Comparison of ENCODE assay signal across 24 cellular contexts in the genomic region with DNA sequence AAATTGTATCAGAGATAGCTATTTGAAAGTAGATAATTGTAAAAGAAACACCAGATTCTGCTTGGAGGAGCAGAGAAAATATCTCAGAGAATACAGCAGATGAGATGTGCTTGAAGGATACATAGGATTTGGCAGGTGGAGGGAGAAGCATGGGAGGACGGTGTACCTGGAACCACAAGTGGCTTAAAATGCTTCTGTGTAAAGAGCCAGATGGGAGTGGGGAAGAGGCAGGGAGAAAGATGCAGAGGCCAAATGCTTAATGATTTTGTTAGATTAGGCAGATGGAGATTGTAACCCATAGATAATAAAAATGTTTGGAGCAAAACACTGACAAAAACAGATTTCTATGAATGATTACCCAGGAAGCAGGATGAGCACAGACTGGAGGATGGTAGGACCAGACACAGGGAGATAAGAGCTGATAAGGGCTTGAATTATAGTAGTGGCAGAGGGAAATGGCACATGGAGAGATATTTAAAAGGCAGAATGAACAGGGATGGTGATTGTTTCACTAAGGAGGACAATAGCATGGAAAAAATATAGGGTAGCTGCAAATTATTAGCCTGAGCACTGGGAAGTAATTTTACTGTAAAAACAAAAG.
A peak's percentile ranks its signal among the peaks of the same experiment; 100 is the strongest.
DNase-seq lines count a peak whose midpoint lies in the region; ATAC-seq and TF ChIP-seq lines count a peak whose summit lies in the region.
"Had no signal": no experiment of that assay in that cellular context is flagged by ENCODE, and none has a peak within 500 bp of the region (broad histone marks: within the 10 kb centered on the region; RNA-seq: fewer than 3 reads in every experiment).

No MANE protein-coding gene starts in this region.

- DNase-seq in G401 (ENCODE audit: low spot score) (peak; percentile 77), NCI-H524 treated with DMSO at 0.1 percent for 48 hours (lab: John Stamatoyannopoulos, UW) (peak; percentile 32), amniotic epithelial cell (ENCODE audit: low read depth) (peak; percentile 72), mesothelial cell of epicardium (ENCODE audit: low spot score in 2 of 2, unreplicated experiment in 2 of 2) (no peak), posterior cingulate gyrus (no peak), RWPE1 (ENCODE audit: low spot score) (no peak)
- DNase-seq: CD8-positive, alpha-beta memory T cell; DMS 273 treated with DMSO at 0.1 percent for 48 hours; DMS79; EL; GF-D8; HCEC 1CT; NCI-H1048; NCI-H187; NCI-H2227 treated with DMSO at 0.1 percent for 48 hours; PC-9; Right ventricle myocardium superior had no signal

- in situ Hi-C loops in G401 (cut with HindIII; ENCODE audit: low sequenced_read_pairs) = no loop called here

- intact Hi-C loops in posterior cingulate gyrus (cut with DNase I) = no loop called here

- H3K27ac Mint-ChIP-seq in mesothelial cell of epicardium = peak overlapping the region; percentile 68
- H3K27ac Mint-ChIP-seq: B cell; CD14-positive monocyte; CD8-positive, alpha-beta memory T cell; IgD-negative memory B cell had no signal

- peaks cover 2% of the 10 kb centered on the region for H3K27me3 Mint-ChIP-seq in mesothelial cell of epicardium (ENCODE audit: low read depth)
- H3K27me3 Mint-ChIP-seq: CD8-positive, alpha-beta memory T cell had no signal

- no peaks in the 10 kb centered on the region for H3K36me3 Mint-ChIP-seq in mesothelial cell of epicardium
- H3K36me3 Mint-ChIP-seq: CD14-positive monocyte; CD8-positive, alpha-beta memory T cell; IgD-negative memory B cell had no signal

- peaks cover 40% of the 10 kb centered on the region for H3K4me1 Mint-ChIP-seq in mesothelial cell of epicardium
- H3K4me1 Mint-ChIP-seq: B cell; CD14-positive monocyte; CD8-positive, alpha-beta memory T cell; IgD-negative memory B cell had no signal

- TF ChIP-seq CTCF in mesothelial cell of epicardium (IDR thresholded peaks at IDR 0.05; ENCODE audit: unreplicated experiment) = no peak
- no peak for TF ChIP-seq CTCF in RWPE1 (conservative IDR thresholded peaks at IDR 0.05; ENCODE audit: low read depth)

- H3K9me3 Mint-ChIP-seq in mesothelial cell of epicardium = no peaks in the 10 kb centered on the region
- H3K9me3 Mint-ChIP-seq: CD8-positive, alpha-beta memory T cell; IgD-negative memory B cell had no signal

- no peak for ATAC-seq in HG03045 (IDR thresholded peaks at IDR 0.05; ENCODE audit: unreplicated experiment)

- POLR2A ChIA-PET in RWPE1 (lab: Yijun Ruan, JAX; ENCODE audit: low non-redundant PET) = no interaction called here

- CTCF ChIA-PET in RWPE1 (lab: Yijun Ruan, JAX) = interaction anchor here (1.4 kb wide), 1 partner anchor 17 kb away, joined by 5 read pairs; no protein-coding TSS in a partner anchor

- no peak overlapping the region for H3K27ac ChIP-seq in RWPE1
- H3K27ac ChIP-seq: HL-60, KMS-11, PC-9, SJSA1 had no signal

- H3K4me3 Mint-ChIP-seq in mesothelial cell of epicardium = no peak overlapping the region
- H3K4me3 Mint-ChIP-seq: B cell; CD14-positive monocyte; CD8-positive, alpha-beta memory T cell; IgD-negative memory B cell had no signal

Comparison
In these comparisons a context has a peak if more than half of its experiments do, and no peak if none do; other contexts are left out.
1. DNase-seq: peak in G401 (single experiment), NCI-H524 treated with DMSO at 0.1 percent for 48 hours (single experiment) and amniotic epithelial cell (single experiment); none in mesothelial cell of epicardium (0 of 2), posterior cingulate gyrus (0 of 10) and RWPE1 (single experiment).